ENCODE assay signal across 26 cellular contexts in genomic region chr19:49347191-49347590, GRCh38. TPM values are rescaled to one million over a fixed set of nuclear protein-coding genes. Genes with fewer than 3 reads are reported as not detected.
"Had no signal": no experiment of that assay in that cellular context is flagged by ENCODE, and none has a peak within 500 bp of the region (broad histone marks: within the 10 kb centered on the region; RNA-seq: fewer than 3 reads in every experiment).

No MANE protein-coding gene starts in this region.

- H3K27me3 Mint-ChIP-seq: progenitor cell of endocrine pancreas; stimulated activated naive B cell treated with anti-CD40 and anti-IgM and Interleukin-4, amounts not matched to agents 10 μg/mL and 1 μg/mL and 100 μg/mL, for 72 hours had no signal

- H3K4me3 Mint-ChIP-seq: effector memory CD8-positive, alpha-beta T cell; naive thymus-derived CD4-positive, alpha-beta T cell; nephron progenitor cell; stimulated activated naive B cell treated with anti-CD40 and anti-IgM and Interleukin-4, amounts not matched to agents 10 μg/mL and 1 μg/mL and 100 μg/mL, for 72 hours had no signal

- H3K4me3 ChIP-seq: coronary artery, dorsolateral prefrontal cortex, esophagus squamous epithelium, gastroesophageal sphincter, ovary, right lobe of liver had no signal

- H3K27ac Mint-ChIP-seq: effector memory CD8-positive, alpha-beta T cell; progenitor cell of endocrine pancreas had no signal

- H3K27me3 ChIP-seq: dorsolateral prefrontal cortex, esophagus squamous epithelium, gastroesophageal sphincter, ovary, right lobe of liver had no signal

- DNase-seq: central memory CD4-positive, alpha-beta T cell; effector memory CD8-positive, alpha-beta T cell; esophagus squamous epithelium; glutamatergic neuron; kidney; left colon; naive thymus-derived CD4-positive, alpha-beta T cell; nephron progenitor cell; right lobe of liver; stimulated activated CD4-positive, alpha-beta T cell treated with anti-CD3 and anti-CD28 coated beads, Interleukin-2, amount 100 ng/mL, for 24 hours; stimulated activated CD4-positive, alpha-beta T cell treated with anti-CD3 and anti-CD28 coated beads, Interleukin-4, amount 100 ng/mL, for 4 hours; stimulated activated naive B cell treated with anti-CD40 and anti-IgM and Interleukin-4, amounts not matched to agents 10 μg/mL and 1 μg/mL and 100 μg/mL, for 72 hours had no signal

- H3K4me1 ChIP-seq: esophagus squamous epithelium, gastroesophageal sphincter, right lobe of liver had no signal

- H3K27ac ChIP-seq: coronary artery, dorsolateral prefrontal cortex, esophagus squamous epithelium, gastroesophageal sphincter, neutrophil, ovary, right lobe of liver had no signal

- FAIRE-seq: kidney, urothelium cell line had no signal

- ATAC-seq: effector memory CD8-positive, alpha-beta T cell had no signal

- H3K36me3 ChIP-seq: neutrophil, ovary had no signal

- H3K9me3 ChIP-seq: esophagus squamous epithelium, gastroesophageal sphincter, neutrophil, ovary, right lobe of liver had no signal

- H3K9me3 Mint-ChIP-seq: effector memory CD8-positive, alpha-beta T cell; nephron progenitor cell had no signal

RNA-seq across cellular contexts. Expression of gene CD37, which starts 12.0 kb away (rescaled TPM):
- total RNA-seq: chondrocyte, epithelial cell of proximal tubule, mammary epithelial cell, progenitor cell of endocrine pancreas had no signal
- polyA plus RNA-seq: mammary epithelial cell had no signal

RNA-seq across cellular contexts. Expression of gene TEAD2, which starts 15.0 kb away (rescaled TPM):
- polyA plus RNA-seq: naive thymus-derived CD4-positive, alpha-beta T cell had no signal

RNA-seq across cellular contexts. Expression of gene DKKL1, which starts 16.5 kb away (rescaled TPM):
- total RNA-seq: epithelial cell of proximal tubule; esophagus squamous epithelium; gastroesophageal sphincter; left colon; mammary epithelial cell; mesenteric fat pad; mononuclear cell; naive thymus-derived CD4-positive, alpha-beta T cell; right lobe of liver had no signal
- polyA plus RNA-seq: naive thymus-derived CD4-positive, alpha-beta T cell had no signal

RNA-seq across cellular contexts. Expression of gene SLC6A16, which starts 22.2 kb away (rescaled TPM):
- total RNA-seq: skeletal muscle tissue had no signal

RNA-seq across cellular contexts. Expression of gene KASH5, which starts 40.9 kb away (rescaled TPM):
- total RNA-seq: chondrocyte, esophagus squamous epithelium, gastroesophageal sphincter, kidney, left colon, liver, mammary epithelial cell, mesenteric fat pad, mononuclear cell, progenitor cell of endocrine pancreas, skeletal muscle tissue had no signal
- polyA plus RNA-seq: liver; mammary epithelial cell; naive thymus-derived CD4-positive, alpha-beta T cell had no signal
